ENCODE assay signal across 20 cellular contexts in genomic region chr15:55284461-55284860, GRCh38. TPM values are rescaled to one million over a fixed set of nuclear protein-coding genes. Genes with fewer than 3 reads are reported as not detected.
DNase-seq lines count a peak whose midpoint lies in the region; ATAC-seq and TF ChIP-seq lines count a peak whose summit lies in the region.
"Had no signal": no experiment of that assay in that cellular context is flagged by ENCODE, and none has a peak within 500 bp of the region (broad histone marks: within the 10 kb centered on the region; RNA-seq: fewer than 3 reads in every experiment).

No MANE protein-coding gene starts in this region.

- peak overlapping the region; percentile 2 for H3K4me3 Mint-ChIP-seq in T-helper 2 cell treated with Interferon-gamma antibody and Interleukin-4, amounts not matched to agents 5 μg/mL and 100 μg/mL, for 36 hours
- H3K4me3 Mint-ChIP-seq in CD8-positive, alpha-beta memory T cell, result peak overlapping the region; percentile 77 to 99 (median 97)
- H3K4me3 Mint-ChIP-seq in activated naive CD8-positive, alpha-beta T cell treated with anti-CD3 and anti-CD28 coated beads, Interleukin-2, amount 50 U/mL, for 24 hours, result peak overlapping the region; percentile 96
- H3K4me3 Mint-ChIP-seq in natural killer cell (peak overlapping the region; percentile 61), osteocyte (ENCODE audit: unreplicated experiment) (no peak overlapping the region), mesothelial cell of epicardium (no peak overlapping the region)

- TF ChIP-seq CTCF in natural killer cell (IDR thresholded peaks at IDR 0.05) (no peak), osteocyte (IDR thresholded peaks at IDR 0.05) (no peak), mesothelial cell of epicardium (IDR thresholded peaks at IDR 0.05; ENCODE audit: unreplicated experiment) (no peak)

- peaks cover 51% of the 10 kb centered on the region for H3K36me3 Mint-ChIP-seq in T-helper 2 cell treated with Interferon-gamma antibody and Interleukin-4, amounts not matched to agents 5 μg/mL and 100 μg/mL, for 36 hours (ENCODE audit: low read depth)
- H3K36me3 Mint-ChIP-seq in CD8-positive, alpha-beta memory T cell, result peaks cover 0 to 29% (median 4%) of the 10 kb centered on the region in 3 donors
- H3K36me3 Mint-ChIP-seq in activated naive CD8-positive, alpha-beta T cell treated with anti-CD3 and anti-CD28 coated beads, Interleukin-2, amount 50 U/mL, for 24 hours (ENCODE audit: low read depth), result peaks cover 63% of the 10 kb centered on the region
- H3K36me3 Mint-ChIP-seq in natural killer cell (no peaks in the 10 kb centered on the region), osteocyte (ENCODE audit: unreplicated experiment) (no peaks in the 10 kb centered on the region), mesothelial cell of epicardium (peaks cover 7% of the 10 kb centered on the region)

- H3K9me3 Mint-ChIP-seq in T-helper 2 cell treated with Interferon-gamma antibody and Interleukin-4, amounts not matched to agents 5 μg/mL and 100 μg/mL, for 36 hours, result no peaks in the 10 kb centered on the region
- no peaks in the 10 kb centered on the region for H3K9me3 Mint-ChIP-seq in CD8-positive, alpha-beta memory T cell
- no peaks in the 10 kb centered on the region for H3K9me3 Mint-ChIP-seq in activated naive CD8-positive, alpha-beta T cell treated with anti-CD3 and anti-CD28 coated beads, Interleukin-2, amount 50 U/mL, for 24 hours
- H3K9me3 Mint-ChIP-seq in natural killer cell (no peaks in the 10 kb centered on the region), osteocyte (ENCODE audit: unreplicated experiment) (no peaks in the 10 kb centered on the region), mesothelial cell of epicardium (no peaks in the 10 kb centered on the region)

- H3K36me3 ChIP-seq in CD8-positive, alpha-beta memory T cell (ENCODE audit: insufficient read depth, low read length), result no peaks in the 10 kb centered on the region
- H3K36me3 ChIP-seq: brain microvascular endothelial cell, colonic mucosa, HAP-1 had no signal

- H3K27me3 Mint-ChIP-seq in T-helper 2 cell treated with Interferon-gamma antibody and Interleukin-4, amounts not matched to agents 5 μg/mL and 100 μg/mL, for 36 hours (ENCODE audit: low read depth), result no peaks in the 10 kb centered on the region
- no peaks in the 10 kb centered on the region for H3K27me3 Mint-ChIP-seq in CD8-positive, alpha-beta memory T cell
- no peaks in the 10 kb centered on the region for H3K27me3 Mint-ChIP-seq in activated naive CD8-positive, alpha-beta T cell treated with anti-CD3 and anti-CD28 coated beads, Interleukin-2, amount 50 U/mL, for 24 hours
- H3K27me3 Mint-ChIP-seq in natural killer cell (ENCODE audit: low read depth in 2 of 2) (no peaks in the 10 kb centered on the region), osteocyte (ENCODE audit: unreplicated experiment) (no peaks in the 10 kb centered on the region), mesothelial cell of epicardium (ENCODE audit: low read depth) (no peaks in the 10 kb centered on the region)

- CTCF ChIA-PET in CD8-positive, alpha-beta memory T cell (lab: Charles Lee), result no interaction called here

- intact Hi-C loops in natural killer cell (cut with micrococcal nuclease), result loop anchor here (5.0 to 10.0 kb wide), 2 partner anchors 33 to 120 kb away; partner anchors contain the start of genes CCPG1, PIERCE2, PIGB and PIGBOS1

- no peak for DNase-seq in T-helper 2 cell treated with Interferon-gamma antibody and Interleukin-4, amounts not matched to agents 5 μg/mL and 100 μg/mL, for 36 hours (ENCODE audit: low spot score)
- DNase-seq in T-helper 2 cell (no peak), natural killer cell (no peak), SK-N-DZ (ENCODE audit: low spot score) (no peak), osteocyte (ENCODE audit: extremely low spot score, unreplicated experiment) (no peak), mesothelial cell of epicardium (ENCODE audit: low spot score in 2 of 2, unreplicated experiment in 2 of 2) (no peak)
- no peak for DNase-seq in CD8-positive, alpha-beta memory T cell
- no peak for DNase-seq in activated naive CD8-positive, alpha-beta T cell treated with anti-CD3 and anti-CD28 coated beads, Interleukin-2, amount 50 U/mL, for 24 hours
- DNase-seq: 8988T; activated CD8-positive, alpha-beta memory T cell treated with anti-CD3 and anti-CD28 coated beads, Interleukin-2, amount 50 U/mL, for 4 hours; AML-193; brain microvascular endothelial cell; colonic mucosa; NCI-H1105 treated with DMSO at 0.1 percent for 48 hours; NCI-H510A; occipital lobe; T-helper 9 cell had no signal

- peaks cover 70% of the 10 kb centered on the region for H3K4me1 ChIP-seq in CD8-positive, alpha-beta memory T cell (ENCODE audit: insufficient read depth, low read length)
- H3K4me1 ChIP-seq: colonic mucosa had no signal

- no peak overlapping the region for H3K4me3 ChIP-seq in CD8-positive, alpha-beta memory T cell (ENCODE audit: low read length)
- H3K4me3 ChIP-seq: HAP-1, SK-N-MC had no signal

- no peak overlapping the region for H3K27ac ChIP-seq in CD8-positive, alpha-beta memory T cell (ENCODE audit: low read depth, low read length)
- H3K27ac ChIP-seq: brain microvascular endothelial cell, colonic mucosa, SK-N-MC had no signal

- POLR2A ChIA-PET in CD8-positive, alpha-beta memory T cell (lab: Charles Lee), result interaction anchor here (0.7 to 1.9 kb wide), 3 partner anchors 15 to 34 kb away, joined by 3 to 8 read pairs (median 4); partner anchors contain the start of genes PIGB and PIGBOS1

- peaks cover 70% of the 10 kb centered on the region for H3K4me1 Mint-ChIP-seq in T-helper 2 cell treated with Interferon-gamma antibody and Interleukin-4, amounts not matched to agents 5 μg/mL and 100 μg/mL, for 36 hours (ENCODE audit: low read depth)
- peaks cover 85 to 94% (median 94%) of the 10 kb centered on the region in 3 donors for H3K4me1 Mint-ChIP-seq in CD8-positive, alpha-beta memory T cell
- H3K4me1 Mint-ChIP-seq in activated naive CD8-positive, alpha-beta T cell treated with anti-CD3 and anti-CD28 coated beads, Interleukin-2, amount 50 U/mL, for 24 hours, result peaks cover 92% of the 10 kb centered on the region
- H3K4me1 Mint-ChIP-seq in natural killer cell, result peaks cover 95 to 97% of the 10 kb centered on the region in 2 donors
- H3K4me1 Mint-ChIP-seq in osteocyte (ENCODE audit: unreplicated experiment), result peaks cover 23% of the 10 kb centered on the region
- H3K4me1 Mint-ChIP-seq in mesothelial cell of epicardium, result peaks cover 15% of the 10 kb centered on the region

- no peaks in the 10 kb centered on the region for H3K9me3 ChIP-seq in CD8-positive, alpha-beta memory T cell (ENCODE audit: low read length)
- H3K9me3 ChIP-seq: colonic mucosa, HAP-1 had no signal

- H3K27ac Mint-ChIP-seq in T-helper 2 cell treated with Interferon-gamma antibody and Interleukin-4, amounts not matched to agents 5 μg/mL and 100 μg/mL, for 36 hours, result peak overlapping the region; percentile 19
- peak overlapping the region; percentile 86 to 99 (median 96) for H3K27ac Mint-ChIP-seq in CD8-positive, alpha-beta memory T cell
- peak overlapping the region; percentile 98 for H3K27ac Mint-ChIP-seq in activated naive CD8-positive, alpha-beta T cell treated with anti-CD3 and anti-CD28 coated beads, Interleukin-2, amount 50 U/mL, for 24 hours
- H3K27ac Mint-ChIP-seq in natural killer cell (peak overlapping the region; percentile 93 to 99), osteocyte (ENCODE audit: unreplicated experiment) (no peak overlapping the region), mesothelial cell of epicardium (no peak overlapping the region)

- no peak for ATAC-seq in activated naive CD8-positive, alpha-beta T cell treated with anti-CD3 and anti-CD28 coated beads, Interleukin-2, amount 50 U/mL, for 24 hours
- no peak for ATAC-seq in natural killer cell
- ATAC-seq: activated CD4-positive, CD25-positive, alpha-beta regulatory T cell treated with anti-CD3 and anti-CD28 coated beads, Interleukin-2, amount 50 U/mL, for 24 hours had no signal

- no peaks in the 10 kb centered on the region for H3K27me3 ChIP-seq in CD8-positive, alpha-beta memory T cell (ENCODE audit: insufficient read depth, low read length, poor library complexity, severe bottlenecking)
- H3K27me3 ChIP-seq: brain microvascular endothelial cell, colonic mucosa had no signal

RNA-seq across cellular contexts. Expression of gene RAB27A, which starts 5.2 kb away (rescaled TPM):
- 100 to 1,000 TPM; 187 to 195 TPM for total RNA-seq in CD8-positive, alpha-beta memory T cell
- polyA plus RNA-seq in CD8-positive, alpha-beta memory T cell, result 132 TPM
- total RNA-seq in natural killer cell (100 to 1,000 TPM in 1 of 3 donors, 10 to 100 TPM in 2; 90.0 to 111 (median 98.1) TPM), osteocyte (12.4 and 14.6 TPM in 2 replicates), mesothelial cell of epicardium (9.5 to 13.1 TPM (median 12.1 TPM) in 3 replicates)
- 1.1 and 1.2 TPM in 2 replicates for polyA plus RNA-seq in SK-N-DZ (2014; cell fraction: cytosol; rRNA removed)
- polyA plus RNA-seq in SK-N-DZ (2014; cell fraction: nucleus; rRNA removed), result 0.84 and 2.1 TPM in 2 replicates

RNA-seq across cellular contexts. Expression of gene PIGBOS1, which starts 34.5 kb away (rescaled TPM):
- 10 to 100 TPM; 11.5 to 11.9 TPM for total RNA-seq in CD8-positive, alpha-beta memory T cell
- polyA plus RNA-seq in CD8-positive, alpha-beta memory T cell, result 43.9 TPM
- total RNA-seq in natural killer cell, result 10 to 100 TPM in 1 of 3 donors, 1 to 10 TPM in 2; 7.7 to 10.9 (median 9.3) TPM
- 24.2 and 41.7 TPM in 2 replicates for polyA plus RNA-seq in SK-N-DZ (2014; cell fraction: cytosol; rRNA removed)
- polyA plus RNA-seq in SK-N-DZ (2014; cell fraction: nucleus; rRNA removed), result 6.5 and 36.2 TPM in 2 replicates
- total RNA-seq in osteocyte, result 14.6 and 15.6 TPM in 2 replicates
- 11.8 to 19.7 TPM (median 15.5 TPM) in 3 replicates for total RNA-seq in mesothelial cell of epicardium

RNA-seq across cellular contexts. Expression of gene PIGB, which starts 34.6 kb away (rescaled TPM):
- 10 to 100 TPM; 17.4 to 17.9 TPM for total RNA-seq in CD8-positive, alpha-beta memory T cell
- 22.4 TPM for polyA plus RNA-seq in CD8-positive, alpha-beta memory T cell
- total RNA-seq in natural killer cell (10 to 100 TPM; 24.9 to 33.5 (median 26.1) TPM), osteocyte (15.4 and 15.9 TPM in 2 replicates), mesothelial cell of epicardium (14.4 to 19.3 TPM (median 15.4 TPM) in 3 replicates)
- 4.8 and 7.1 TPM in 2 replicates for polyA plus RNA-seq in SK-N-DZ (2014; cell fraction: cytosol; rRNA removed)
- polyA plus RNA-seq in SK-N-DZ (2014; cell fraction: nucleus; rRNA removed), result 9.8 and 12.9 TPM in 2 replicates

Comparison
In these comparisons a context has a peak if more than half of its experiments do, and no peak if none do; other contexts are left out.
1. H3K27ac Mint-ChIP-seq: peak in T-helper 2 cell treated with Interferon-gamma antibody and Interleukin-4, amounts not matched to agents 5 μg/mL and 100 μg/mL, for 36 hours (single experiment), CD8-positive, alpha-beta memory T cell (8 of 8), activated naive CD8-positive, alpha-beta T cell treated with anti-CD3 and anti-CD28 coated beads, Interleukin-2, amount 50 U/mL, for 24 hours (single experiment) and natural killer cell (2 of 2); none in osteocyte (single experiment) and mesothelial cell of epicardium (single experiment).
2. H3K4me3 Mint-ChIP-seq: peak in T-helper 2 cell treated with Interferon-gamma antibody and Interleukin-4, amounts not matched to agents 5 μg/mL and 100 μg/mL, for 36 hours (single experiment), CD8-positive, alpha-beta memory T cell (7 of 7), activated naive CD8-positive, alpha-beta T cell treated with anti-CD3 and anti-CD28 coated beads, Interleukin-2, amount 50 U/mL, for 24 hours (single experiment) and natural killer cell (single experiment); none in osteocyte (single experiment) and mesothelial cell of epicardium (single experiment).